ENCODE assay signal across 17 cellular contexts in genomic region chr16:89266521-89267134, GRCh38. TPM values are rescaled to one million over a fixed set of nuclear protein-coding genes. Genes with fewer than 3 reads are reported as not detected.
DNase-seq lines count a peak whose midpoint lies in the region; ATAC-seq and TF ChIP-seq lines count a peak whose summit lies in the region.
"Had no signal": no experiment of that assay in that cellular context is flagged by ENCODE, and none has a peak within 500 bp of the region (broad histone marks: within the 10 kb centered on the region; RNA-seq: fewer than 3 reads in every experiment).

No MANE protein-coding gene starts in this region.

- H3F3A ChIP-seq in GM23338 (replicated peaks; ENCODE audit: low read depth), result 0 out of 2 replicates have a peak, but pooled peaks cover 2% of the 10 kb centered on the region

- no peaks in the 10 kb centered on the region for H3K9me3 Mint-ChIP-seq in activated T-cell treated with anti-CD3 and anti-CD28 coated beads, Interleukin-2, amount 50 U/mL, for 72 hours
- H3K9me3 Mint-ChIP-seq in GM23338, result peaks cover 25% of the 10 kb centered on the region
- H3K9me3 Mint-ChIP-seq in central memory CD8-positive, alpha-beta T cell, result no peaks in the 10 kb centered on the region

- H3K4me1 ChIP-seq in GM23338 (ENCODE audit: insufficient read depth) (no peaks in the 10 kb centered on the region), transverse colon (peaks cover 0 to 4% (median 0%) of the 10 kb centered on the region in 4 donors)

- in situ Hi-C loops in GM13976 (cut with MboI; ENCODE audit: low sequenced_read_pairs, unreplicated experiment), result no loop called here
- in situ Hi-C loops in transverse colon (cut with MboI; ENCODE audit: low pct_ligation_motif_present in 1 of 4, low pct_unique_long_range_greater_than_20kb in 1 of 4, low sequenced_read_pairs in 3 of 4), result no loop called here

- H3K27ac ChIP-seq in GM23338 (ENCODE audit: low read depth) (no peak overlapping the region), transverse colon (no peak overlapping the region)
- H3K27ac ChIP-seq: 22Rv1, HL-60 had no signal

- H3K27me3 ChIP-seq in GM23338 (ENCODE audit: insufficient read depth) (no peaks in the 10 kb centered on the region), transverse colon (no peaks in the 10 kb centered on the region)

- no peaks in the 10 kb centered on the region; the same call in 1 of the 2 replicates for H3K79me2 ChIP-seq in GM23338 (replicated peaks; ENCODE audit: insufficient read depth)

- no peak for DNase-seq in activated T-cell treated with anti-CD3 and anti-CD28 coated beads, Interleukin-2, amount 50 U/mL, for 72 hours
- no peak for DNase-seq in activated T-cell treated with anti-CD3 and anti-CD28 coated beads, Interleukin-2, amount 50 U/mL, for 1 hour
- DNase-seq in GM23338 (ENCODE audit: low spot score), result no peak
- DNase-seq in central memory CD8-positive, alpha-beta T cell (ENCODE audit: low spot score in 2 of 2), result no peak
- DNase-seq in sciatic nerve (ENCODE audit: low spot score), result peak; percentile 53
- no peak for DNase-seq in iPS-NIHi7 (ENCODE audit: extremely low spot score)
- DNase-seq in GM13976 (ENCODE audit: low spot score), result no peak
- no peak for DNase-seq in transverse colon
- DNase-seq: Calu3; CD4-positive, CD25-positive, alpha-beta regulatory T cell; GOT3; NCI-H1105 treated with DMSO at 0.1 percent for 48 hours; NCI-H187 treated with DMSO at 0.1 percent for 48 hours; NCI-H526 treated with DMSO at 0.1 percent for 48 hours had no signal

- H3K36me3 ChIP-seq in GM23338 (ENCODE audit: insufficient read depth) (peaks cover 10% of the 10 kb centered on the region; the same call in 1 of the 2 replicates), transverse colon (peaks cover 0 to 28% (median 7%) of the 10 kb centered on the region in 4 donors)

- H3K9me3 ChIP-seq in transverse colon, result no peaks in the 10 kb centered on the region

- no peaks in the 10 kb centered on the region for H3K27me3 Mint-ChIP-seq in activated T-cell treated with anti-CD3 and anti-CD28 coated beads, Interleukin-2, amount 50 U/mL, for 72 hours (ENCODE audit: low read depth)
- H3K27me3 Mint-ChIP-seq in GM23338 (ENCODE audit: insufficient read depth, low read depth, poor library complexity), result peaks cover 19% of the 10 kb centered on the region
- H3K27me3 Mint-ChIP-seq in central memory CD8-positive, alpha-beta T cell, result no peaks in the 10 kb centered on the region
- H3K27me3 Mint-ChIP-seq: B cell; CD4-positive, CD25-positive, alpha-beta regulatory T cell had no signal

- H3K36me3 Mint-ChIP-seq in activated T-cell treated with anti-CD3 and anti-CD28 coated beads, Interleukin-2, amount 50 U/mL, for 72 hours (ENCODE audit: insufficient read depth in 2 of 2), result peaks cover 0 to 15% of the 10 kb centered on the region in 2 donors
- peaks cover 74% of the 10 kb centered on the region for H3K36me3 Mint-ChIP-seq in GM23338 (ENCODE audit: low read depth)
- peaks cover 35% of the 10 kb centered on the region for H3K36me3 Mint-ChIP-seq in central memory CD8-positive, alpha-beta T cell (ENCODE audit: insufficient read depth)

- intact Hi-C loops in sciatic nerve (cut with DNase I), result no loop called here
- intact Hi-C loops in transverse colon (cut with DNase I; ENCODE audit: low total_unique reads), result no loop called here

- peaks cover 13% of the 10 kb centered on the region for H4K20me1 ChIP-seq in GM23338 (replicated peaks; ENCODE audit: insufficient read depth)

- WGBS in transverse colon (ENCODE audit: low coverage in 1 of 2), 2 donors, result 88% methylated on average over 14 of the region's 17 CpGs; no CpG with 5 or more reads in 1 of the 2 donors

- H3K4me2 ChIP-seq in GM23338, result no peak overlapping the region

- TF ChIP-seq CTCF in GM23338 (conservative IDR thresholded peaks at IDR 0.05; ENCODE audit: low read depth in 2 of 2) (no peak), GM13976 (IDR thresholded peaks at IDR 0.05; ENCODE audit: borderline replicate concordance, control extremely low read depth, extremely low read depth, insufficient read depth, missing control alignments) (no peak), transverse colon (IDR thresholded peaks at IDR 0.05) (no peak)

- H3K4me1 Mint-ChIP-seq in activated T-cell treated with anti-CD3 and anti-CD28 coated beads, Interleukin-2, amount 50 U/mL, for 72 hours (ENCODE audit: low read depth), result peaks cover 4% of the 10 kb centered on the region
- H3K4me1 Mint-ChIP-seq in GM23338, result no peaks in the 10 kb centered on the region
- peaks cover 8% of the 10 kb centered on the region for H3K4me1 Mint-ChIP-seq in central memory CD8-positive, alpha-beta T cell
- H3K4me1 Mint-ChIP-seq: B cell had no signal

- no peaks in the 10 kb centered on the region for H3K9me2 ChIP-seq in GM23338 (ENCODE audit: insufficient read depth)

- no peak overlapping the region for H3K27ac Mint-ChIP-seq in activated T-cell treated with anti-CD3 and anti-CD28 coated beads, Interleukin-2, amount 50 U/mL, for 72 hours
- no peak overlapping the region for H3K27ac Mint-ChIP-seq in GM23338
- peak overlapping the region; percentile 8 for H3K27ac Mint-ChIP-seq in central memory CD8-positive, alpha-beta T cell (ENCODE audit: low read depth)
- H3K27ac Mint-ChIP-seq: B cell; CD4-positive, CD25-positive, alpha-beta regulatory T cell had no signal

- TF ChIP-seq POLR2A in transverse colon (IDR thresholded peaks at IDR 0.05), result no peak

- H3K4me3 ChIP-seq in GM23338 (no peak overlapping the region), transverse colon (no peak overlapping the region)

- no peak overlapping the region for H3K4me3 Mint-ChIP-seq in activated T-cell treated with anti-CD3 and anti-CD28 coated beads, Interleukin-2, amount 50 U/mL, for 72 hours
- H3K4me3 Mint-ChIP-seq in GM23338, result no peak overlapping the region
- H3K4me3 Mint-ChIP-seq in central memory CD8-positive, alpha-beta T cell, result no peak overlapping the region
- H3K4me3 Mint-ChIP-seq: B cell; CD4-positive, CD25-positive, alpha-beta regulatory T cell had no signal

- no peak overlapping the region for H2AFZ ChIP-seq in GM23338

- peak; percentile 6 to 8 for ATAC-seq in activated T-cell treated with anti-CD3 and anti-CD28 coated beads, Interleukin-2, amount 50 U/mL, for 72 hours (replicated peaks in 1 of 2)
- ATAC-seq in GM23338 (no peak), sciatic nerve (no peak)
- ATAC-seq in central memory CD8-positive, alpha-beta T cell (replicated peaks; ENCODE audit: extremely low read depth, poor library complexity, severe bottlenecking), result no peak

- TF ChIP-seq EP300 in transverse colon (IDR thresholded peaks at IDR 0.05; ENCODE audit: low read depth), result no peak

TF ChIP-seq in GM23338, 12 proteins besides CTCF, POLR2A, EP300 and RAD21:
- TF ChIP-seq JUNB (IDR thresholded peaks at IDR 0.05; ENCODE audit: unreplicated experiment), result no peak
- TF ChIP-seq CREB1 (CRISPR knock-in tag; IDR thresholded peaks at IDR 0.05; ENCODE audit: low read depth), result no peak
- TF ChIP-seq POLR2AphosphoS5 (IDR thresholded peaks at IDR 0.05; ENCODE audit: low read depth), result peak; percentile 5; the same call in 1 of the 2 replicates
- TF ChIP-seq NANOG (IDR thresholded peaks at IDR 0.05; ENCODE audit: borderline replicate concordance), result no peak
- no peak for TF ChIP-seq ZNF114 (CRISPR knock-in tag; IDR thresholded peaks at IDR 0.05)
- no peak for TF ChIP-seq EZH2 (IDR thresholded peaks at IDR 0.05; ENCODE audit: low read depth, unreplicated experiment)

RNA-seq across cellular contexts. Expression of gene ZNF778, which starts 49.1 kb away (rescaled TPM):
- total RNA-seq in activated T-cell treated with anti-CD3 and anti-CD28 coated beads, Interleukin-2, amount 50 U/mL, for 72 hours, result 10 to 100 TPM in 1 of 2 donors, 1 to 10 TPM in 1; 7.2 to 10.9 TPM
- total RNA-seq in GM23338 (2014; rRNA removed; shearing (Covaris generic)), result 18.1 and 43.4 TPM in 2 replicates
- polyA plus RNA-seq in GM23338 (2016; fragmentation: Nextera tagmentation; extraction: Ambion mirVana), result 5.4 and 7.9 TPM in 2 replicates
- total RNA-seq in sciatic nerve (9.8 TPM), transverse colon (10 to 100 TPM in 3 of 4 donors, 1 to 10 TPM in 1; 9.3 to 89.0 (median 13.4) TPM)

Comparison
In these comparisons a context has a peak if more than half of its experiments do, and no peak if none do; other contexts are left out.
1. ATAC-seq: peak in activated T-cell treated with anti-CD3 and anti-CD28 coated beads, Interleukin-2, amount 50 U/mL, for 72 hours (2 of 2); none in GM23338 (single experiment), central memory CD8-positive, alpha-beta T cell (single experiment) and sciatic nerve (single experiment).